In the genomic region with DNA sequence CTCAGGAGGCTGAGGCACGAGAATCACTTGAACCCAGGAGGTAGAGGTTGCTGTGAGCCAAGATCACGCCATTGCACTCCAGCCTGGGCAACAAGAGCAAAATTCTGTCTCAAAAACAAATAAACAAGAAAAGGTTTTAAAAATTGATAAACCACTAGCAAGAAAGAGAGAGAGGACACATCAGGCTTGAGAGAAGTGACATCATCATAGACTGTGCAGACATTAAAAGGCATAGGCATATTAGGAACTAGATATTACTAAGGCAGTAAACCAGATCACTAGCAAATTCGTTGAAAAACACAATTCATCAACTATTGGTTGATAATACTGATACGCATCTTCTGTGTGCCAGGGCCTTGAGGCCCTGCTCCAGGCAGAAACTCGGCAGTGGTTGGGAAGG, we compare ENCODE assay signal across 14 cellular contexts. TPM values are rescaled to one million over a fixed set of nuclear protein-coding genes. Genes with fewer than 3 reads are reported as not detected.
DNase-seq lines count a peak whose midpoint lies in the region; ATAC-seq and TF ChIP-seq lines count a peak whose summit lies in the region.
"Had no signal": no experiment of that assay in that cellular context is flagged by ENCODE, and none has a peak within 500 bp of the region (broad histone marks: within the 10 kb centered on the region; RNA-seq: fewer than 3 reads in every experiment).

No MANE protein-coding gene starts in this region.

- H3K36me3 ChIP-seq in ascending aorta, result peaks cover 0 to 17% of the 10 kb centered on the region in 2 donors

- POLR2A ChIA-PET in WTC11 (lab: Charles Lee), result interaction anchor here (0.6 kb wide), 1 partner anchor 31 kb away, joined by 8 read pairs; no protein-coding TSS in a partner anchor

- peak overlapping the region; percentile 94 for H3K4me3 Mint-ChIP-seq in activated CD8-positive, alpha-beta memory T cell treated with anti-CD3 and anti-CD28 coated beads, Interleukin-2, amount 10 ng/mL, durations not matched to agents 7 days and 5 days
- H3K4me3 Mint-ChIP-seq in WTC11, result peak overlapping the region; percentile 77
- peak overlapping the region; percentile 100 for H3K4me3 Mint-ChIP-seq in stimulated activated memory B cell treated with anti-CD40 and anti-IgM and Interleukin-4, amounts not matched to agents 10 μg/mL and 1 μg/mL and 100 μg/mL, for 72 hours

- H3K27ac ChIP-seq in ascending aorta, result no peak overlapping the region
- H3K27ac ChIP-seq: lower lobe of right lung had no signal

- no peaks in the 10 kb centered on the region for H3K27me3 ChIP-seq in ascending aorta

- H3K4me3 ChIP-seq in ascending aorta, result no peak overlapping the region
- H3K4me3 ChIP-seq: lower lobe of right lung had no signal

- H3K36me3 Mint-ChIP-seq in activated CD8-positive, alpha-beta memory T cell treated with anti-CD3 and anti-CD28 coated beads, Interleukin-2, amount 10 ng/mL, durations not matched to agents 7 days and 5 days, result peaks cover 24% of the 10 kb centered on the region
- H3K36me3 Mint-ChIP-seq in WTC11, result no peaks in the 10 kb centered on the region
- peaks cover 42% of the 10 kb centered on the region for H3K36me3 Mint-ChIP-seq in stimulated activated memory B cell treated with anti-CD40 and anti-IgM and Interleukin-4, amounts not matched to agents 10 μg/mL and 1 μg/mL and 100 μg/mL, for 72 hours

- peaks cover 0 to 2% of the 10 kb centered on the region in 2 donors for H3K4me1 ChIP-seq in ascending aorta

- no peak for ATAC-seq in activated CD8-positive, alpha-beta memory T cell treated with anti-CD3 and anti-CD28 coated beads, Interleukin-2, amount 10 ng/mL, durations not matched to agents 7 days and 5 days
- ATAC-seq in WTC11 (no peak), HG02623 (IDR thresholded peaks at IDR 0.05; ENCODE audit: unreplicated experiment) (no peak), HG02973 (IDR thresholded peaks at IDR 0.05; ENCODE audit: unreplicated experiment) (no peak)
- no peak for ATAC-seq in stimulated activated memory B cell treated with anti-CD40 and anti-IgM and Interleukin-4, amounts not matched to agents 10 μg/mL and 1 μg/mL and 100 μg/mL, for 72 hours
- ATAC-seq: lower lobe of right lung had no signal

- peaks cover 26% of the 10 kb centered on the region for H3K4me1 Mint-ChIP-seq in activated CD8-positive, alpha-beta memory T cell treated with anti-CD3 and anti-CD28 coated beads, Interleukin-2, amount 10 ng/mL, durations not matched to agents 7 days and 5 days
- peaks cover 3% of the 10 kb centered on the region; the same call in 1 of the 2 replicates for H3K4me1 Mint-ChIP-seq in WTC11
- H3K4me1 Mint-ChIP-seq in stimulated activated memory B cell treated with anti-CD40 and anti-IgM and Interleukin-4, amounts not matched to agents 10 μg/mL and 1 μg/mL and 100 μg/mL, for 72 hours, result peaks cover 48% of the 10 kb centered on the region

- no peaks in the 10 kb centered on the region for H3K9me3 ChIP-seq in ascending aorta
- H3K9me3 ChIP-seq: lower lobe of right lung had no signal

- CTCF ChIA-PET in activated CD8-positive, alpha-beta memory T cell treated with anti-CD3 and anti-CD28 coated beads, Interleukin-2, amount 10 ng/mL, durations not matched to agents 7 days and 5 days (lab: Charles Lee), result no interaction called here
- CTCF ChIA-PET in WTC11 (lab: Charles Lee), result interaction anchor here (3.2 kb wide), 1 partner anchor 16 kb away, joined by 10 read pairs; no protein-coding TSS in a partner anchor

- no peak for DNase-seq in activated CD8-positive, alpha-beta memory T cell treated with anti-CD3 and anti-CD28 coated beads, Interleukin-2, amount 10 ng/mL, durations not matched to agents 7 days and 5 days
- DNase-seq in activated CD8-positive, alpha-beta memory T cell treated with anti-CD3 and anti-CD28 coated beads, Interleukin-2, amount 50 U/mL, for 4 hours, result no peak
- no peak for DNase-seq in WTC11 (ENCODE audit: low spot score)
- peak; percentile 12 for DNase-seq in epidermal melanocyte (ENCODE audit: insufficient read length, low spot score)
- DNase-seq in ascending aorta (ENCODE audit: low spot score in 2 of 2), result no peak
- DNase-seq: activated CD4-positive, alpha-beta T cell treated with anti-CD3 and anti-CD28 coated beads, Interleukin-2, amount 50 U/mL, for 1 hour; amygdala; dermis blood vessel endothelial cell; NCI-H1417; NCI-H446 treated with DMSO at 0.1 percent for 48 hours had no signal

- no peaks in the 10 kb centered on the region for H3K27me3 Mint-ChIP-seq in activated CD8-positive, alpha-beta memory T cell treated with anti-CD3 and anti-CD28 coated beads, Interleukin-2, amount 10 ng/mL, durations not matched to agents 7 days and 5 days
- H3K27me3 Mint-ChIP-seq in WTC11 (ENCODE audit: low read depth), result peaks cover 53% of the 10 kb centered on the region
- no peaks in the 10 kb centered on the region for H3K27me3 Mint-ChIP-seq in stimulated activated memory B cell treated with anti-CD40 and anti-IgM and Interleukin-4, amounts not matched to agents 10 μg/mL and 1 μg/mL and 100 μg/mL, for 72 hours

- no peaks in the 10 kb centered on the region for H3K9me3 Mint-ChIP-seq in activated CD8-positive, alpha-beta memory T cell treated with anti-CD3 and anti-CD28 coated beads, Interleukin-2, amount 10 ng/mL, durations not matched to agents 7 days and 5 days (ENCODE audit: low read depth)
- no peaks in the 10 kb centered on the region; the same call in 1 of the 2 replicates for H3K9me3 Mint-ChIP-seq in WTC11
- peaks cover 4% of the 10 kb centered on the region for H3K9me3 Mint-ChIP-seq in stimulated activated memory B cell treated with anti-CD40 and anti-IgM and Interleukin-4, amounts not matched to agents 10 μg/mL and 1 μg/mL and 100 μg/mL, for 72 hours

- intact Hi-C loops in ascending aorta (cut with DNase I), result no loop called here

- TF ChIP-seq CTCF in WTC11 (IDR thresholded peaks at IDR 0.05) (no peak), ascending aorta (IDR thresholded peaks at IDR 0.05) (no peak)

- peak overlapping the region; percentile 13 for H3K27ac Mint-ChIP-seq in activated CD8-positive, alpha-beta memory T cell treated with anti-CD3 and anti-CD28 coated beads, Interleukin-2, amount 10 ng/mL, durations not matched to agents 7 days and 5 days
- H3K27ac Mint-ChIP-seq in WTC11, result no peak overlapping the region
- peak overlapping the region; percentile 89 for H3K27ac Mint-ChIP-seq in stimulated activated memory B cell treated with anti-CD40 and anti-IgM and Interleukin-4, amounts not matched to agents 10 μg/mL and 1 μg/mL and 100 μg/mL, for 72 hours

TF ChIP-seq in WTC11, 78 proteins besides CTCF, POLR2A, EP300 and RAD21:
- TF ChIP-seq, protein P1, sequence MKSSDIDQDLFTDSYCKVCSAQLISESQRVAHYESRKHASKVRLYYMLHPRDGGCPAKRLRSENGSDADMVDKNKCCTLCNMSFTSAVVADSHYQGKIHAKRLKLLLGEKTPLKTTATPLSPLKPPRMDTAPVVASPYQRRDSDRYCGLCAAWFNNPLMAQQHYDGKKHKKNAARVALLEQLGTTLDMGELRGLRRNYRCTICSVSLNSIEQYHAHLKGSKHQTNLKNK (CRISPR knock-in tag; IDR thresholded peaks at IDR 0.05), result no peak

RNA-seq across cellular contexts. Expression of a gene that starts 7.7 kb away (rescaled TPM):
- total RNA-seq in activated CD8-positive, alpha-beta memory T cell treated with anti-CD3 and anti-CD28 coated beads, Interleukin-2, amount 10 ng/mL, durations not matched to agents 7 days and 5 days, result 10 to 100 TPM; 12.2 to 12.8 TPM
- 22.6 to 24.3 TPM (median 23.4 TPM) in 3 replicates for total RNA-seq in WTC11 (2021)
- total RNA-seq in ascending aorta, result 0.32 TPM

RNA-seq across cellular contexts. Expression of a gene that starts 17.0 kb away (rescaled TPM):
- under 1 TPM; 0.87 to 0.91 TPM for total RNA-seq in activated CD8-positive, alpha-beta memory T cell treated with anti-CD3 and anti-CD28 coated beads, Interleukin-2, amount 10 ng/mL, durations not matched to agents 7 days and 5 days
- total RNA-seq in WTC11 (2021), result 1.7 to 2.1 TPM (median 2.0 TPM) in 3 replicates
- total RNA-seq in ascending aorta, result not detected

RNA-seq across cellular contexts. Expression of a gene that starts 18.8 kb away (rescaled TPM):
- total RNA-seq in activated CD8-positive, alpha-beta memory T cell treated with anti-CD3 and anti-CD28 coated beads, Interleukin-2, amount 10 ng/mL, durations not matched to agents 7 days and 5 days, result 1 to 10 TPM; 4.4 to 6.3 TPM
- total RNA-seq in WTC11 (2021), result 3.2 TPM in 3 replicates
- 1.9 TPM for total RNA-seq in ascending aorta

RNA-seq across cellular contexts. Expression of a gene that starts 35.3 kb away (rescaled TPM):
- 1 to 10 TPM in 1 of 2 experiments, under 1 TPM in 1; 0.98 to 1.2 TPM for total RNA-seq in activated CD8-positive, alpha-beta memory T cell treated with anti-CD3 and anti-CD28 coated beads, Interleukin-2, amount 10 ng/mL, durations not matched to agents 7 days and 5 days
- total RNA-seq in WTC11 (2021), result 3.4 to 4.9 TPM (median 4.6 TPM) in 3 replicates
- total RNA-seq in ascending aorta, result not detected

RNA-seq across cellular contexts. Expression of a gene that starts 40.4 kb away (rescaled TPM):
- total RNA-seq in activated CD8-positive, alpha-beta memory T cell treated with anti-CD3 and anti-CD28 coated beads, Interleukin-2, amount 10 ng/mL, durations not matched to agents 7 days and 5 days, result 10 to 100 TPM; 78.3 to 82.7 TPM
- total RNA-seq in WTC11 (2021) (23.1 to 26.0 TPM (median 24.0 TPM) in 3 replicates), ascending aorta (35.0 TPM)

Comparison
In these comparisons a context has a peak if more than half of its experiments do, and no peak if none do; other contexts are left out.
1. RNA of a gene that starts 7.7 kb away (total RNA-seq): 22.6 to 24.3 TPM in WTC11 and 12.2 to 12.8 TPM in activated CD8-positive, alpha-beta memory T cell treated with anti-CD3 and anti-CD28 coated beads, Interleukin-2, amount 10 ng/mL, durations not matched to agents 7 days and 5 days; 0.32 TPM in ascending aorta (single experiment); every median in the first group is over 10 times any median in the second.
2. Peak in every context shown above with its lines, with median percentiles within 50 percentile points of each other: H3K4me3 Mint-ChIP-seq.